9 cellular contexts compared by ENCODE assay signal in the genomic region with DNA sequence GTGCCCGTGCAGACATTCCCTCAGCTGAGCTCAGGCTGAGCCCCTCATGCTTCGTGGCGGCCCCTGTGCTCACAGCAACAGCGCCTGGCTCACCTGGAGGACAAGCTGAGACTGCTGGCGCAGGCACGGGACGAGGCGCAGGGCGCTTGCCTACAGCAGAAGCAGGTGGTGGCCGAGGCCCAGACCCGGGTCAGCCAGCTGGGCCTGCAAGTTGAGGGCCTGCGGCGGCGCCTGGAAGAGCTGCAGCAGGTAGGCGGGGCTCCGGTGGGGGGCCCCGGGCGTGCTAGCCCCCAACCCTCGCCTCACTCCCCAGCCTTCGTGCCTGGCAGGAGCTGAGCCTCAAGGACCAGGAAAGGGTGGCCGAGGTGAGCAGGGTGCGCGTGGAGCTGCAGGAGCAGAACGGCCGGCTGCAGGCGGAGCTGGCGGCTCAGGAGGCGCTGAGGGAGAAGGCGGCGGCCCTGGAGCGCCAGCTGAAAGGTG. TPM values are rescaled to one million over a fixed set of nuclear protein-coding genes. Genes with fewer than 3 reads are reported as not detected.
DNase-seq lines count a peak whose midpoint lies in the region; ATAC-seq and TF ChIP-seq lines count a peak whose summit lies in the region.
"Had no signal": no experiment of that assay in that cellular context is flagged by ENCODE, and none has a peak within 500 bp of the region (broad histone marks: within the 10 kb centered on the region; RNA-seq: fewer than 3 reads in every experiment).

No MANE protein-coding gene starts in this region.

- TF ChIP-seq CTCF in Panc1 (IDR thresholded peaks at IDR 0.05) (no peak), gastroesophageal sphincter (IDR thresholded peaks at IDR 0.05) (no peak), gastrocnemius medialis (IDR thresholded peaks at IDR 0.05 in 4 of 5, conservative IDR thresholded peaks at IDR 0.05 in 1 of 5) (no peak), GM10248 (IDR thresholded peaks at IDR 0.05; ENCODE audit: control extremely low read depth, extremely low read depth, low read depth, missing control alignments) (no peak)

- WGBS in gastroesophageal sphincter (ENCODE audit: low coverage in 1 of 2), 2 donors, result 67% methylated on average over 1 of the region's 31 CpGs; no CpG with 5 or more reads in 1 of the 2 donors

- BruUV-seq in Panc1 (replicated peaks; lab: Mats Ljungman, UMichigan), result no TSS peak

- intact Hi-C loops in Panc1 (cut with micrococcal nuclease; ENCODE audit: unreplicated experiment), result loop anchor here (10.0 kb wide), 1 partner anchor 165 kb away; a partner anchor contains a TSS
- intact Hi-C loops in gastrocnemius medialis (cut with DNase I; ENCODE audit: low total_unique reads), result loop anchor here (1.0 kb wide), 1 partner anchor 124 kb away; no protein-coding TSS in a partner anchor

- H3K27ac ChIP-seq in Panc1 (ENCODE audit: low read length), result no peak overlapping the region; the same call in 1 of the 2 replicates
- H3K27ac ChIP-seq in gastroesophageal sphincter, result peak overlapping the region in 2 of 4 donors; percentile 58
- no peak overlapping the region for H3K27ac ChIP-seq in gastrocnemius medialis
- H3K27ac ChIP-seq: GM23248 had no signal

- DNase-seq in HAP-1 (ENCODE audit: low spot score in 2 of 2), result no peak
- DNase-seq in Panc1 (ENCODE audit: low read depth, low spot score), result no peak
- no peak for DNase-seq in gastrocnemius medialis
- no peak for DNase-seq in NOMO-1 treated with dmso at 0.1 percent for 144 hours (lab: John Stamatoyannopoulos, UW; ENCODE audit: unreplicated experiment)
- no peak for DNase-seq in GM10248 (ENCODE audit: extremely low spot score)
- DNase-seq in stimulated activated CD4-positive, alpha-beta T cell treated with anti-CD3 and anti-CD28 coated beads, Interleukin-4, amount 100 ng/mL, for 1 hour, result no peak

- H3K36me3 ChIP-seq in HAP-1 (replicated peaks) (peaks cover 33% of the 10 kb centered on the region), Panc1 (ENCODE audit: control insufficient read depth, insufficient read depth, low read length) (peaks cover 2% of the 10 kb centered on the region; the same call in 1 of the 2 replicates), gastroesophageal sphincter (peaks cover 0 to 40% of the 10 kb centered on the region in 2 donors), gastrocnemius medialis (peaks cover 0 to 1% of the 10 kb centered on the region in 2 donors)

- peak; percentile 6 for ATAC-seq in Panc1
- ATAC-seq in gastroesophageal sphincter, result peak; percentile 1
- ATAC-seq in gastrocnemius medialis, result peak; percentile 6 to 20
- ATAC-seq in GM21360 (IDR thresholded peaks at IDR 0.05; ENCODE audit: unreplicated experiment), result no peak

- POLR2A ChIA-PET in Panc1 (lab: Charles Lee) (interaction anchor here (0.6 to 1.2 kb wide), 2 partner anchors 11 to 76 kb away, joined by 3 to 5 read pairs; no protein-coding TSS in a partner anchor), GM10248 (lab: Yijun Ruan, JAX) (no interaction called here)

- TF ChIP-seq POLR2A in gastroesophageal sphincter (IDR thresholded peaks at IDR 0.05), result no peak
- TF ChIP-seq POLR2A in gastrocnemius medialis (IDR thresholded peaks at IDR 0.05), result no peak

- TF ChIP-seq EP300 in gastroesophageal sphincter (IDR thresholded peaks at IDR 0.05), result no peak

- in situ Hi-C loops in HAP-1 (cut with MboI; ENCODE audit: low sequenced_read_pairs), result loop anchor here (5.0 kb wide), 1 partner anchor 127 kb away; no protein-coding TSS in a partner anchor
- in situ Hi-C loops in Panc1 (cut with HindIII; ENCODE audit: low pct_unique_long_range_greater_than_20kb, low sequenced_read_pairs), result no loop called here
- in situ Hi-C loops in gastrocnemius medialis (cut with MboI; ENCODE audit: low sequenced_read_pairs in 4 of 4), result loop anchor here (10.0 to 25.0 kb wide), 2 partner anchors 107 to 125 kb away; no protein-coding TSS in a partner anchor

- peak overlapping the region; percentile 52; the same call in 1 of the 2 replicates for H3K4me3 ChIP-seq in HAP-1
- H3K4me3 ChIP-seq in Panc1 (ENCODE audit: low read depth in 2 of 2, low read length in 2 of 2), result no peak overlapping the region
- H3K4me3 ChIP-seq in gastroesophageal sphincter, result peak overlapping the region in 1 of 2 donors; percentile 56
- peak overlapping the region in 1 of 4 donors; percentile 57 for H3K4me3 ChIP-seq in gastrocnemius medialis

- CTCF ChIA-PET in Panc1 (lab: Charles Lee) (interaction anchor here (0.6 to 1.7 kb wide), 8 partner anchors 8 to 124 kb away, joined by 3 to 7 read pairs (median 4); no protein-coding TSS in a partner anchor), GM10248 (lab: Yijun Ruan, JAX) (interaction anchor here (0.9 to 9.3 kb wide), 39 partner anchors 10 to 524 kb away, joined by 3 to 87 read pairs (median 5); a partner anchor contains a TSS)

- H3K4me1 ChIP-seq in HAP-1, result peaks cover 6% of the 10 kb centered on the region; the same call in 1 of the 2 replicates
- peaks cover 13% of the 10 kb centered on the region for H3K4me1 ChIP-seq in Panc1 (ENCODE audit: control insufficient read depth, insufficient read depth, low read length)
- H3K4me1 ChIP-seq in gastroesophageal sphincter, result peaks cover 0 to 26% (median 16%) of the 10 kb centered on the region in 3 donors
- H3K4me1 ChIP-seq in gastrocnemius medialis, result peaks cover 2 to 19% of the 10 kb centered on the region in 2 donors

- H3K27me3 ChIP-seq in HAP-1 (ENCODE audit: low read depth) (no peaks in the 10 kb centered on the region), Panc1 (ENCODE audit: control insufficient read depth, insufficient read depth, low read length) (no peaks in the 10 kb centered on the region), gastroesophageal sphincter (peaks cover 8% of the 10 kb centered on the region), gastrocnemius medialis (peaks cover 10 to 14% (median 11%) of the 10 kb centered on the region in 3 donors)

- no peaks in the 10 kb centered on the region for H3K9me3 ChIP-seq in HAP-1
- H3K9me3 ChIP-seq in Panc1 (ENCODE audit: control insufficient read depth, insufficient read depth, low read depth, low read length), result no peaks in the 10 kb centered on the region
- H3K9me3 ChIP-seq in gastroesophageal sphincter, result no peaks in the 10 kb centered on the region
- H3K9me3 ChIP-seq in gastrocnemius medialis, result no peaks in the 10 kb centered on the region

RNA-seq across cellular contexts. Expression of a gene that starts 1.4 kb away (rescaled TPM):
- total RNA-seq in Panc1 (2021; ENCODE audit: unreplicated experiment) (39.4 TPM), gastroesophageal sphincter (1 to 10 TPM in 1 of 4 donors, under 1 TPM in 2, not detected in 1; 0.50 to 6.9 (median 0.54) TPM), gastrocnemius medialis (1 to 10 TPM in 1 of 4 donors, under 1 TPM in 1, not detected in 2; 0.42 to 2.0 TPM)
- polyA plus RNA-seq in Panc1 (2012; ENCODE audit: insufficient read length), result 84.7 TPM

RNA-seq across cellular contexts. Expression of a gene that starts 6.9 kb away (rescaled TPM):
- total RNA-seq in Panc1 (2021; ENCODE audit: unreplicated experiment), result 29.9 TPM
- polyA plus RNA-seq in Panc1 (2012; ENCODE audit: insufficient read length), result 27.6 TPM
- 10 to 100 TPM in 2 of 4 donors, 1 to 10 TPM in 2; 4.4 to 16.3 (median 12.4) TPM for total RNA-seq in gastroesophageal sphincter
- 1 to 10 TPM; 1.1 to 5.0 (median 3.8) TPM for total RNA-seq in gastrocnemius medialis

RNA-seq across cellular contexts. Expression of a gene that starts 7.4 kb away (rescaled TPM):
- total RNA-seq in Panc1 (2021; ENCODE audit: unreplicated experiment), result 187 TPM
- polyA plus RNA-seq in Panc1 (2012; ENCODE audit: insufficient read length), result 198 TPM
- 100 to 1,000 TPM in 1 of 4 donors, 10 to 100 TPM in 3; 65.3 to 110 (median 78.8) TPM for total RNA-seq in gastroesophageal sphincter
- 10 to 100 TPM; 41.2 to 62.7 (median 57.0) TPM for total RNA-seq in gastrocnemius medialis

RNA-seq across cellular contexts. Expression of a gene that starts 7.5 kb away (rescaled TPM):
- 128 TPM for total RNA-seq in Panc1 (2021; ENCODE audit: unreplicated experiment)
- polyA plus RNA-seq in Panc1 (2012; ENCODE audit: insufficient read length), result 148 TPM
- total RNA-seq in gastroesophageal sphincter, result 100 to 1,000 TPM in 2 of 4 donors, 10 to 100 TPM in 2; 70.7 to 140 (median 108) TPM
- total RNA-seq in gastrocnemius medialis, result 100 to 1,000 TPM; 130 to 296 (median 223) TPM

RNA-seq across cellular contexts. Expression of a gene that starts 21.6 kb away (rescaled TPM):
- total RNA-seq in Panc1 (2021; ENCODE audit: unreplicated experiment) (43.4 TPM), gastroesophageal sphincter (10 to 100 TPM; 28.8 to 48.2 (median 34.3) TPM), gastrocnemius medialis (10 to 100 TPM; 29.6 to 64.9 (median 49.1) TPM)
- polyA plus RNA-seq in Panc1 (2012; ENCODE audit: insufficient read length), result 54.6 TPM
